14 cellular contexts compared by ENCODE assay signal in genomic region chr3:124779751-124780191, GRCh38. TPM values are rescaled to one million over a fixed set of nuclear protein-coding genes. Genes with fewer than 3 reads are reported as not detected.
DNase-seq lines count a peak whose midpoint lies in the region; FAIRE-seq and TF ChIP-seq lines count a peak whose summit lies in the region.
"Had no signal": no experiment of that assay in that cellular context is flagged by ENCODE, and none has a peak within 500 bp of the region (broad histone marks: within the 10 kb centered on the region; RNA-seq: fewer than 3 reads in every experiment).

No MANE protein-coding gene starts in this region.

- H2BK5ac ChIP-seq in H1 (ENCODE audit: low read depth, low read length): peak overlapping the region; percentile 86

- H3K27me3 ChIP-seq in HUES64 (ENCODE audit: insufficient read depth, low read length) (no peaks in the 10 kb centered on the region), H1 (replicated peaks in 1 of 4; ENCODE audit: control insufficient read depth in 3 of 4, extremely low read depth in 1 of 4, insufficient read depth in 3 of 4, low read length in 3 of 4) (no peaks in the 10 kb centered on the region), stomach (no peaks in the 10 kb centered on the region)

- no peak overlapping the region for H2BK20ac ChIP-seq in H1 (ENCODE audit: low read length)

- no peak overlapping the region for H4K8ac ChIP-seq in H1 (ENCODE audit: extremely low read depth, insufficient read depth, low read length)

- peak overlapping the region; percentile 18; the same call in 1 of the 2 replicates for H2AK5ac ChIP-seq in H1 (ENCODE audit: low read depth, low read length)

- H3K4me2 ChIP-seq in H1 (ENCODE audit: insufficient read depth in 1 of 2, low read depth in 2 of 2, low read length in 2 of 2): no peak overlapping the region

- TF ChIP-seq RAD21 in H1 (IDR thresholded peaks at IDR 0.05 in 1 of 2, conservative IDR thresholded peaks at IDR 0.05 in 1 of 2; ENCODE audit: low read depth in 2 of 2, low read length in 2 of 2): no peak

- intact Hi-C loops in stomach (cut with DNase I; ENCODE audit: low total_unique reads): loop anchor here (5.0 kb wide), 1 partner anchor 108 kb away; the partner anchor contains the start of gene ITGB5

- H3K14ac ChIP-seq in H1 (ENCODE audit: insufficient read length): no peak overlapping the region

- FAIRE-seq in H1 (lab: Jason Lieb, UNC) (no peak), D721Med (lab: Jason Lieb, UNC) (no peak)
- FAIRE-seq: endometrium, G401.6, RCC 7860 had no signal

- H3K79me1 ChIP-seq in H1 (ENCODE audit: low read depth, low read length): no peaks in the 10 kb centered on the region; the same call in 1 of the 2 replicates

- CTCF ChIA-PET in H1 (lab: Charles Lee; ENCODE audit: partially characterized antibody): interaction anchor here (0.6 to 4.0 kb wide), 12 partner anchors 12 to 387 kb away, joined by 3 to 17 read pairs (median 4); no protein-coding TSS in a partner anchor

- H4K91ac ChIP-seq in H1 (replicated peaks; ENCODE audit: insufficient read length, low read length): no peak overlapping the region

- H3K4me3 ChIP-seq in HUES64 (ENCODE audit: low read length) (no peak overlapping the region), H1 (ENCODE audit: extremely low read depth in 1 of 4, insufficient read depth in 2 of 4, low read depth in 3 of 4, low read length in 4 of 4) (no peak overlapping the region), mesodermal cell (ENCODE audit: extremely low read depth, insufficient read depth, low read length, poor library complexity, severe bottlenecking) (no peak overlapping the region), stomach (no peak overlapping the region)

- H2AFZ ChIP-seq in H1 (ENCODE audit: low read length): no peak overlapping the region

- POLR2A ChIA-PET in H1 (lab: Charles Lee; ENCODE audit: partially characterized antibody): interaction anchor here (0.6 to 1.3 kb wide), 8 partner anchors 8 to 110 kb away, joined by 3 to 4 read pairs (median 3); partner anchors contain the start of gene ITGB5

- H3K23me2 ChIP-seq in H1 (ENCODE audit: low read depth, low read length): peaks cover 3% of the 10 kb centered on the region; the same call in 1 of the 2 replicates

- H3K9me3 ChIP-seq in HUES64 (ENCODE audit: insufficient read depth, low read depth, low read length) (no peaks in the 10 kb centered on the region), H1 (ENCODE audit: insufficient read depth in 2 of 2, low read depth in 1 of 2, low read length in 1 of 2) (no peaks in the 10 kb centered on the region), mesodermal cell (ENCODE audit: control insufficient read depth, low read length) (no peaks in the 10 kb centered on the region), stomach (no peaks in the 10 kb centered on the region)

- TF ChIP-seq CTCF in H1 (IDR thresholded peaks at IDR 0.05; ENCODE audit: control extremely low read depth in 1 of 3, insufficient read depth in 1 of 3, low read depth in 1 of 3, low read length in 3 of 3) (no peak), stomach (IDR thresholded peaks at IDR 0.05) (no peak), D721Med (IDR thresholded peaks at IDR 0.05; ENCODE audit: insufficient read depth, missing control alignments) (no peak)

- H2BK15ac ChIP-seq in H1 (ENCODE audit: low read length): no peak overlapping the region

- peaks cover 0 to 4% of the 10 kb centered on the region in 2 experiments for H4K20me1 ChIP-seq in H1 (replicated peaks in 1 of 2; ENCODE audit: control insufficient read depth in 1 of 2, insufficient read depth in 2 of 2, low read length in 2 of 2)

- peaks cover 29% of the 10 kb centered on the region for H3K4me1 ChIP-seq in HUES64 (ENCODE audit: insufficient read depth, low read length)
- H3K4me1 ChIP-seq in H1 (replicated peaks in 1 of 4; ENCODE audit: control insufficient read depth in 3 of 4, insufficient read depth in 4 of 4, low read length in 3 of 4): peaks cover 3 to 14% (median 8%) of the 10 kb centered on the region in 4 experiments
- peaks cover 36% of the 10 kb centered on the region for H3K4me1 ChIP-seq in mesodermal cell (ENCODE audit: control insufficient read depth, insufficient read depth, low read length, poor library complexity, severe bottlenecking)
- H3K4me1 ChIP-seq in stomach: peaks cover 10 to 35% (median 24%) of the 10 kb centered on the region in 4 donors

- H3K9ac ChIP-seq in HUES64 (ENCODE audit: low read depth, low read length) (peak overlapping the region; percentile 33; the same call in 1 of the 2 replicates), H1 (replicated peaks in 1 of 4; ENCODE audit: extremely low read depth in 1 of 4, low read depth in 3 of 4, low read length in 3 of 4) (no peak overlapping the region)

- no peak overlapping the region for H2BK12ac ChIP-seq in H1 (ENCODE audit: low read depth, low read length)

- no peak overlapping the region for H2BK120ac ChIP-seq in H1 (replicated peaks; ENCODE audit: low read depth, low read length)

- H3K4ac ChIP-seq in H1 (replicated peaks; ENCODE audit: insufficient read length, low read depth, low read length): no peak overlapping the region

- no peak overlapping the region for H3K18ac ChIP-seq in H1 (ENCODE audit: extremely low read depth, low read length)

- TF ChIP-seq EP300 in H1 (IDR thresholded peaks at IDR 0.05; ENCODE audit: borderline replicate concordance in 1 of 2, low read depth in 2 of 2, low read length in 2 of 2) (no peak), stomach (IDR thresholded peaks at IDR 0.05) (no peak)

- TF ChIP-seq POLR2A in H1 (IDR thresholded peaks at IDR 0.05; ENCODE audit: control extremely low read depth in 1 of 2, low read depth in 2 of 2, low read length in 2 of 2) (no peak), stomach (IDR thresholded peaks at IDR 0.05) (no peak)

- DNase-seq in H1 (ENCODE audit: low read depth in 1 of 2, low spot score in 2 of 2): no peak
- DNase-seq in stomach: no peak
- no peak for DNase-seq in T1000 (lab: John Stamatoyannopoulos, UW)
- DNase-seq in D721Med (ENCODE audit: insufficient read length, low spot score): no peak
- DNase-seq in cortex of kidney (lab: John Stamatoyannopoulos, UW): no peak
- DNase-seq in NCI-H69 (lab: John Stamatoyannopoulos, UW): no peak
- DNase-seq: activated naive CD8-positive, alpha-beta T cell treated with anti-CD3 and anti-CD28 coated beads, Interleukin-2, amount 50 U/mL, for 24 hours; NCI-H2171 treated with DMSO at 0.1 percent for 48 hours; stimulated activated CD4-positive, alpha-beta T cell treated with anti-CD3 and anti-CD28 coated beads, Interleukin-12 subunit alpha, Interleukin-12 subunit beta, amount 100 ng/mL, for 4 hours had no signal

- H4K5ac ChIP-seq in H1 (ENCODE audit: insufficient read length, low read depth, low read length): no peak overlapping the region

- no peak overlapping the region for H3K23ac ChIP-seq in H1 (ENCODE audit: insufficient read length)

- H3K27ac ChIP-seq in HUES64 (ENCODE audit: low read depth, low read length) (no peak overlapping the region), H1 (ENCODE audit: low read depth, low read length) (peak overlapping the region; percentile 30; the same call in 1 of the 2 replicates), mesodermal cell (ENCODE audit: low read depth, low read length, severe bottlenecking) (peak overlapping the region; percentile 96), stomach (peak overlapping the region; percentile 44 to 86 (median 80))

- peaks cover 46% of the 10 kb centered on the region for H3K36me3 ChIP-seq in HUES64 (ENCODE audit: insufficient read depth, low read length)
- H3K36me3 ChIP-seq in H1 (ENCODE audit: control insufficient read depth in 2 of 4, insufficient read depth in 4 of 4, low read length in 3 of 4): peaks cover 0 to 2% (median 0%) of the 10 kb centered on the region in 4 experiments; a peak in 3 of 8 replicates
- H3K36me3 ChIP-seq in mesodermal cell (ENCODE audit: control insufficient read depth, insufficient read depth, low read length): peaks cover 5% of the 10 kb centered on the region
- peaks cover 0 to 8% (median 2%) of the 10 kb centered on the region in 4 donors for H3K36me3 ChIP-seq in stomach

- H3K56ac ChIP-seq in H1 (replicated peaks; ENCODE audit: insufficient read length, low read depth, low read length): no peak overlapping the region

- no peaks in the 10 kb centered on the region for H3K79me2 ChIP-seq in H1 (ENCODE audit: control insufficient read depth in 1 of 2, insufficient read depth in 2 of 2, low read length in 2 of 2)

- 87% methylated on average over 9 of the region's 9 CpGs for WGBS in HUES64
- WGBS in H1 (ENCODE audit: extremely low coverage in 1 of 2, insufficient coverage in 1 of 2, insufficient read length in 1 of 2, insufficient replicate concordance in 2 of 2, low coverage in 1 of 2, low lambda C conversion rate in 2 of 2, missing lambda C conversion rate in 1 of 2), 2 experiments: 97% methylated on average over 9 of the region's 9 CpGs; no CpG with 5 or more reads in 1 of the 2 experiments
- 93 to 94% methylated on average over 8 of the region's 9 CpGs for WGBS in mesodermal cell (ENCODE audit: insufficient coverage in 2 of 2), 2 experiments
- 82 to 95% (median 91%) methylated on average over 7 to 9 of the region's 9 CpGs for whole genome bisulfite sequencing in stomach, 5 donors

TF ChIP-seq in H1, 55 proteins besides CTCF, POLR2A, EP300 and RAD21:
- no peak for TF ChIP-seq CREB1 (IDR thresholded peaks at IDR 0.05)

RNA-seq across cellular contexts. Expression of gene UMPS, which starts 49.5 kb away (rescaled TPM):
- 43.2 TPM for polyA plus RNA-seq in HUES64 (2013, experiment 1 of 2)
- 35.9 TPM for polyA plus RNA-seq in HUES64 (2013, experiment 2 of 2)
- total RNA-seq in H1 (2021; fragmentation: NEBNext Ultra II Directional; extraction: Animal tissue kit (Norgen Biotek cat#: 25700)): 55.8 and 59.0 TPM in 2 replicates
- polyA plus RNA-seq in H1 (2011; rRNA removed): 21.4 and 32.8 TPM in 2 replicates
- polyA plus RNA-seq in H1 (2011; cell fraction: cytosol; rRNA removed): 29.2 TPM
- polyA plus RNA-seq in H1 (2011; cell fraction: nucleus; rRNA removed): 14.2 TPM
- 40.7 to 48.2 TPM (median 46.3 TPM) in 4 replicates for polyA plus RNA-seq in H1 (2012, experiment 1 of 2)
- polyA plus RNA-seq in H1 (2012, experiment 2 of 2): 8.8 TPM
- polyA plus RNA-seq in H1 (2013, experiment 1 of 2): 23.5 TPM
- polyA plus RNA-seq in H1 (2013, experiment 2 of 2): 22.8 TPM
- polyA minus RNA-seq in H1 (2011; rRNA and poly(A)+ RNA removed): 36.1 and 46.9 TPM in 2 replicates
- polyA minus RNA-seq in H1 (2011; cell fraction: cytosol; rRNA and poly(A)+ RNA removed): 48.1 TPM
- polyA minus RNA-seq in H1 (2011; cell fraction: nucleus; rRNA and poly(A)+ RNA removed): 31.1 TPM
- polyA plus RNA-seq in mesodermal cell (2013, experiment 1 of 2): 26.2 TPM
- 21.8 TPM for polyA plus RNA-seq in mesodermal cell (2013, experiment 2 of 2)
- 10 to 100 TPM in 3 of 5 donors, 1 to 10 TPM in 2; 1.8 to 48.3 (median 28.8) TPM for total RNA-seq in stomach
- 10 to 100 TPM; 12.6 to 24.7 (median 16.4) TPM for polyA plus RNA-seq in stomach
